Comparison of ENCODE assay signal across 1 cellular context in genomic region chr12:54000105-54000773, GRCh38.
TF ChIP-seq lines count a peak whose summit lies in the region.

TSS of gene HOXC9 (plus strand) at chr12:54000161. CDS start at chr12:54000189, 28 bp downstream.

TF ChIP-seq in K562, 482 proteins besides CTCF, POLR2A, EP300 and RAD21 (continued from another document and continues in another):
- no peak for TF ChIP-seq GTF3C2 (IDR thresholded peaks at IDR 0.05; ENCODE audit: borderline replicate concordance, extremely low read depth, insufficient read length)
- no peak for TF ChIP-seq MBD1 (CRISPR knock-in tag; IDR thresholded peaks at IDR 0.05)
- no peak for TF ChIP-seq COPS2 (conservative IDR thresholded peaks at IDR 0.05)
- TF ChIP-seq ELK3 (CRISPR knock-in tag; IDR thresholded peaks at IDR 0.05), result no peak
- no peak for TF ChIP-seq ZNF408 (CRISPR knock-in tag; IDR thresholded peaks at IDR 0.05; ENCODE audit: low read depth)
- TF ChIP-seq TCF7L2 (IDR thresholded peaks at IDR 0.05; ENCODE audit: low read depth, low read length), result no peak
- TF ChIP-seq ZNF253 (CRISPR knock-in tag; conservative IDR thresholded peaks at IDR 0.05), result no peak
- no peak for TF ChIP-seq BDP1 (IDR thresholded peaks at IDR 0.05; ENCODE audit: insufficient read depth, insufficient read length)
- TF ChIP-seq NCOA1 (IDR thresholded peaks at IDR 0.05; ENCODE audit: low read depth), result no peak
- TF ChIP-seq HOMEZ (CRISPR knock-in tag; IDR thresholded peaks at IDR 0.05), result no peak
- no peak for TF ChIP-seq PURB (CRISPR knock-in tag; IDR thresholded peaks at IDR 0.05; ENCODE audit: low read depth)
- no peak for TF ChIP-seq NFE2 (IDR thresholded peaks at IDR 0.05; ENCODE audit: low read depth)
- no peak for TF ChIP-seq PCBP2 (IDR thresholded peaks at IDR 0.05; ENCODE audit: low read depth, low read length, poor library complexity, severe bottlenecking)
- no peak for TF ChIP-seq ZNF696 (CRISPR knock-in tag; conservative IDR thresholded peaks at IDR 0.05)
- TF ChIP-seq TRIM24 (IDR thresholded peaks at IDR 0.05), result no peak
- TF ChIP-seq E2F6 (IDR thresholded peaks at IDR 0.05; ENCODE audit: borderline replicate concordance in 1 of 2, extremely low read depth in 1 of 2, insufficient read depth in 1 of 2, insufficient read length in 1 of 2, low read depth in 1 of 2, low read length in 1 of 2, poor library complexity in 1 of 2, severe bottlenecking in 1 of 2), result peak; percentile 61 to 70
- TF ChIP-seq TAF1 (IDR thresholded peaks at IDR 0.05; ENCODE audit: control insufficient read depth, extremely low read depth, insufficient read depth, low read length, severe bottlenecking), result no peak
- TF ChIP-seq ZNF324 (CRISPR knock-in tag; IDR thresholded peaks at IDR 0.05), result no peak
- TF ChIP-seq UBTF (IDR thresholded peaks at IDR 0.05; ENCODE audit: borderline replicate concordance in 1 of 2, low read depth in 2 of 2, low read length in 2 of 2), result peak; percentile 94 to 96; a peak in 3 of 4 replicates
- TF ChIP-seq NFATC3 (IDR thresholded peaks at IDR 0.05), result no peak
- no peak for TF ChIP-seq CEBPZ (IDR thresholded peaks at IDR 0.05; ENCODE audit: borderline replicate concordance, low read depth, low read length)
- no peak for TF ChIP-seq SLC30A9 (CRISPR knock-in tag; IDR thresholded peaks at IDR 0.05)
- TF ChIP-seq MEF2D (tag; conservative IDR thresholded peaks at IDR 0.05; ENCODE audit: low read depth), result no peak
- no peak for TF ChIP-seq ZNF165 (CRISPR knock-in tag; IDR thresholded peaks at IDR 0.05; ENCODE audit: borderline replicate concordance)
- TF ChIP-seq NFXL1 (CRISPR knock-in tag; IDR thresholded peaks at IDR 0.05), result no peak
- no peak for TF ChIP-seq ZNF384 (IDR thresholded peaks at IDR 0.05; ENCODE audit: low read depth, low read length)
- TF ChIP-seq CC2D1A (IDR thresholded peaks at IDR 0.05), result no peak
- no peak for TF ChIP-seq ATF6 (CRISPR knock-in tag; IDR thresholded peaks at IDR 0.05)
- no peak for TF ChIP-seq MCM7 (IDR thresholded peaks at IDR 0.05)
- TF ChIP-seq PML (IDR thresholded peaks at IDR 0.05; ENCODE audit: low read length), result no peak; the same call in 1 of the 2 replicates
- TF ChIP-seq CSDE1 (IDR thresholded peaks at IDR 0.05), result no peak
- TF ChIP-seq RAD51 (IDR thresholded peaks at IDR 0.05; ENCODE audit: borderline replicate concordance, low read depth), result no peak
- TF ChIP-seq BCL6 (CRISPR knock-in tag; IDR thresholded peaks at IDR 0.05), result no peak
- TF ChIP-seq CEBPB (tag; IDR thresholded peaks at IDR 0.05), result no peak
- TF ChIP-seq FOXJ2 (tag; IDR thresholded peaks at IDR 0.05), result no peak
- TF ChIP-seq NFRKB (IDR thresholded peaks at IDR 0.05; ENCODE audit: low read depth), result peak; percentile 81; the same call in 1 of the 2 replicates
- no peak for TF ChIP-seq ZNF778 (CRISPR knock-in tag; IDR thresholded peaks at IDR 0.05)
- no peak for TF ChIP-seq NKRF (IDR thresholded peaks at IDR 0.05; ENCODE audit: borderline replicate concordance)
- TF ChIP-seq TRIM25 (IDR thresholded peaks at IDR 0.05; ENCODE audit: borderline replicate concordance), result no peak
